In the genomic region with DNA sequence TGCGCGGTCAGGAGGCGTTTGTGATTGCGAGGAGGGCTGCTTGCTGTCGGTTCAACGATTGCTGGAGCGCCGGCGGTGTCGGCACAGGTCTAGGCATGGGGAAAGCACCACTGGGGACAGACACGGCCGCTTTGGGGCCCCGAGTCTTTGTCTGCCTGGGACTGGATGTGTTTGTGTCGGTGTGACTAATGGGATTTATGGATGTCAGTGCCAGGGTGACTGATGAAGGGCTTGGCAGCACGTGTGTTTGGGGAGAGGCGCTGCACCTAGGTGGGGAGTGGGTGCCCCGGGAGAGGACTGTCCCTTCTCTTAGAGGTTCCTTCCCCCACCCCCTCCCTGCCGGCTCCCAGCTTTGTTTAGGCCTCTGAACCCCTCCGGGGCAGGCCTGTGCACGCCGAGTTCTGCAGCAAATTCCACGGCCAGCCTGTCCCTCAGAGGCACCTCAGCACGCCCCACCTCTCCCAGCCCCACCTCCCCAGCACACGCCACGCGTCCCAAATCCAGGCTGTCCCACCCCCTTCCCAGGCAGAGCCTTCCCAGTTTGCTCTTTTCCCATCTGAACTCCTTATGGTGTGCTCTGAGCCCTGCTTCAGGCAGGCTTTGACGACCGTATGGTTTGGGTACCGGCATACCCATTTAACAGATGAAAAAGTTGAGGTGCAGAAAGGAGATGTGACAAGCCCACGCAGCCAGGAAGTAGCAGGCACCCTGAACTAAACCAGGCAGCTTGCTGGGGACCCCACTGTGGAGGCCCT, we compare ENCODE assay signal across 1 cellular context.
TF ChIP-seq lines count a peak whose summit lies in the region.

No MANE protein-coding gene starts in this region.

TF ChIP-seq in A549, 52 proteins besides CTCF, POLR2A, EP300 and RAD21 (continued from another document):
- TF ChIP-seq, protein P1, sequence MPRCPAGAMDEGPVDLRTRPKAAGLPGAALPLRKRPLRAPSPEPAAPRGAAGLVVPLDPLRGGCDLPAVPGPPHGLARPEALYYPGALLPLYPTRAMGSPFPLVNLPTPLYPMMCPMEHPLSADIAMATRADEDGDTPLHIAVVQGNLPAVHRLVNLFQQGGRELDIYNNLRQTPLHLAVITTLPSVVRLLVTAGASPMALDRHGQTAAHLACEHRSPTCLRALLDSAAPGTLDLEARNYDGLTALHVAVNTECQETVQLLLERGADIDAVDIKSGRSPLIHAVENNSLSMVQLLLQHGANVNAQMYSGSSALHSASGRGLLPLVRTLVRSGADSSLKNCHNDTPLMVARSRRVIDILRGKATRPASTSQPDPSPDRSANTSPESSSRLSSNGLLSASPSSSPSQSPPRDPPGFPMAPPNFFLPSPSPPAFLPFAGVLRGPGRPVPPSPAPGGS (IDR thresholded peaks at IDR 0.05) = no peak
TF ChIP-seq in A549: peak in this region for 1.
